In genomic region chr2:184272040-184272439, GRCh38 we compare ENCODE assay signal across 18 cellular contexts.
A peak's percentile ranks its signal among the peaks of the same experiment; 100 is the strongest.
DNase-seq lines count a peak whose midpoint lies in the region; ATAC-seq, FAIRE-seq and TF ChIP-seq lines count a peak whose summit lies in the region.
"Had no signal": no experiment of that assay in that cellular context is flagged by ENCODE, and none has a peak within 500 bp of the region (broad histone marks: within the 10 kb centered on the region; RNA-seq: fewer than 3 reads in every experiment).

No MANE protein-coding gene starts in this region.

- H3K79me2 ChIP-seq in HepG2 (ENCODE audit: insufficient read depth, low read length) (no peaks in the 10 kb centered on the region), PC-3 (ENCODE audit: low read length) (no peaks in the 10 kb centered on the region)

- H3K9ac ChIP-seq in HepG2 (ENCODE audit: insufficient read depth, low read depth, low read length), result no peak overlapping the region
- no peak overlapping the region for H3K9ac ChIP-seq in PC-3 (ENCODE audit: low read length)

- 0% methylated on average over 1 of the region's 1 CpG for WGBS in HepG2 (ENCODE audit: low lambda C conversion rate)
- 63% methylated on average over 1 of the region's 1 CpG for WGBS in right lobe of liver (ENCODE audit: insufficient coverage, low coverage, low lambda C conversion rate, missing lambda C conversion rate)
- WGBS in prostate gland, result 88% methylated on average over 1 of the region's 1 CpG

- H4K20me1 ChIP-seq in HepG2 (ENCODE audit: insufficient read depth, low read length), result no peaks in the 10 kb centered on the region
- no peaks in the 10 kb centered on the region for H4K20me1 ChIP-seq in PC-3 (ENCODE audit: low read length)

- H3K27me3 ChIP-seq in HepG2 (ENCODE audit: control insufficient read depth in 1 of 2, insufficient read depth in 2 of 2, low read length in 2 of 2), result no peaks in the 10 kb centered on the region
- no peaks in the 10 kb centered on the region for H3K27me3 ChIP-seq in right lobe of liver
- H3K27me3 ChIP-seq in PC-3 (ENCODE audit: low read length), result no peaks in the 10 kb centered on the region
- H3K27me3 ChIP-seq in prostate gland (replicated peaks; ENCODE audit: insufficient read depth), result no peaks in the 10 kb centered on the region
- H3K27me3 ChIP-seq: SJSA1 had no signal

- BruUV-seq in HepG2 (replicated peaks; lab: Mats Ljungman, UMichigan), result no TSS peak
- BruUV-seq in PC-3 (replicated peaks; lab: Mats Ljungman, UMichigan), result no TSS peak

- H3K4me2 ChIP-seq in HepG2 (ENCODE audit: low read depth, low read length), result no peak overlapping the region
- H3K4me2 ChIP-seq in PC-3 (ENCODE audit: low read length), result no peak overlapping the region

- no peak for TF ChIP-seq CTCF in HepG2 (CRISPR knock-in tag; IDR thresholded peaks at IDR 0.05)
- no peak for TF ChIP-seq CTCF in right lobe of liver (IDR thresholded peaks at IDR 0.05)
- no peak for TF ChIP-seq CTCF in PC-3 (conservative IDR thresholded peaks at IDR 0.05; ENCODE audit: low read depth, low read length)
- no peak for TF ChIP-seq CTCF in prostate gland (IDR thresholded peaks at IDR 0.05)

- H3K4me3 ChIP-seq in HepG2 (replicated peaks in 1 of 3; ENCODE audit: insufficient read depth in 1 of 3, low read depth in 2 of 3, low read length in 3 of 3), result no peak overlapping the region
- H3K4me3 ChIP-seq in right lobe of liver, result no peak overlapping the region
- H3K4me3 ChIP-seq in PC-3 (ENCODE audit: low read length), result no peak overlapping the region
- H3K4me3 ChIP-seq in prostate gland, result no peak overlapping the region
- H3K4me3 ChIP-seq: SJSA1 had no signal

- H2AFZ ChIP-seq in HepG2 (ENCODE audit: low read length) (no peak overlapping the region), PC-3 (ENCODE audit: low read length) (peak overlapping the region; percentile 52)

- no peak for TF ChIP-seq RAD21 in HepG2 (CRISPR knock-in tag; IDR thresholded peaks at IDR 0.05)

- H3K27ac ChIP-seq in HepG2 (ENCODE audit: extremely low read length, insufficient read depth, low read length) (no peak overlapping the region), right lobe of liver (no peak overlapping the region), PC-3 (ENCODE audit: low read length) (no peak overlapping the region), prostate gland (no peak overlapping the region)
- H3K27ac ChIP-seq: SJSA1 had no signal

- H3K4me1 ChIP-seq in HepG2 (ENCODE audit: insufficient read depth, low read length), result no peaks in the 10 kb centered on the region
- H3K4me1 ChIP-seq in right lobe of liver, result no peaks in the 10 kb centered on the region
- H3K4me1 ChIP-seq in PC-3 (ENCODE audit: insufficient read depth, low read length), result no peaks in the 10 kb centered on the region
- no peaks in the 10 kb centered on the region for H3K4me1 ChIP-seq in prostate gland (replicated peaks)
- H3K4me1 ChIP-seq: Caco-2, SJSA1 had no signal

- H3K9me2 ChIP-seq in PC-3 (replicated peaks; ENCODE audit: low read length), result no peaks in the 10 kb centered on the region

- no peak for ATAC-seq in HepG2
- ATAC-seq in right lobe of liver, result no peak
- no peak for ATAC-seq in PC-3
- no peak for ATAC-seq in HG02840 (IDR thresholded peaks at IDR 0.05; ENCODE audit: low FRiP score, unreplicated experiment)
- ATAC-seq in left lobe of liver, result no peak

- peak; percentile 3 for DNase-seq in NCI-H1436 (lab: John Stamatoyannopoulos, UW)
- no peak for DNase-seq in NCI-H1436 treated with DMSO at 0.1 percent for 48 hours (lab: John Stamatoyannopoulos, UW)
- DNase-seq in HepG2 (ENCODE audit: low spot score), result no peak
- DNase-seq in right lobe of liver, result no peak
- no peak for DNase-seq in PC-3
- DNase-seq in prostate gland (ENCODE audit: low spot score), result no peak
- no peak for DNase-seq in left lobe of liver (ENCODE audit: low spot score)
- DNase-seq: Caco-2; CD4-positive, alpha-beta T cell; KG1; NCI-H1930; NCI-H2171 treated with DMSO at 0.1 percent for 48 hours; NCI-H526; RPMI8226 had no signal

- in situ Hi-C loops in HepG2 (cut with HindIII; ENCODE audit: extremely low pct_ligation_motif_present, low pct_unique_long_range_greater_than_20kb), result no loop called here

- H3K36me3 ChIP-seq in HepG2 (replicated peaks in 1 of 2; ENCODE audit: control insufficient read depth in 1 of 2, insufficient read depth in 2 of 2, low read length in 2 of 2) (no peaks in the 10 kb centered on the region), right lobe of liver (no peaks in the 10 kb centered on the region), PC-3 (ENCODE audit: low read depth, low read length) (no peaks in the 10 kb centered on the region), prostate gland (no peaks in the 10 kb centered on the region)
- H3K36me3 ChIP-seq: SJSA1 had no signal

- POLR2A ChIA-PET in HepG2 (lab: Yijun Ruan, JAX) (no interaction called here), PC-3 (lab: Charles Lee; ENCODE audit: unreplicated experiment) (no interaction called here)

- H3K9me3 ChIP-seq in HepG2 (ENCODE audit: low read length) (no peaks in the 10 kb centered on the region), right lobe of liver (no peaks in the 10 kb centered on the region), PC-3 (ENCODE audit: low read length) (no peaks in the 10 kb centered on the region), prostate gland (no peaks in the 10 kb centered on the region)
- H3K9me3 ChIP-seq: Caco-2, SJSA1 had no signal

- TF ChIP-seq EP300 in HepG2 (IDR thresholded peaks at IDR 0.05; ENCODE audit: low read depth in 2 of 2, low read length in 2 of 2) (no peak), HepG2 (CRISPR knock-in tag; IDR thresholded peaks at IDR 0.05; ENCODE audit: borderline replicate concordance) (no peak)

- intact Hi-C loops in HepG2 (cut with micrococcal nuclease; ENCODE audit: unreplicated experiment) (no loop called here), right lobe of liver (cut with DNase I) (no loop called here), PC-3 (cut with micrococcal nuclease) (no loop called here), prostate gland (cut with DNase I) (no loop called here)

- CTCF ChIA-PET in HepG2 (lab: Yijun Ruan, JAX; ENCODE audit: low intra/inter-chr PET ratio, low total read pairs) (no interaction called here), PC-3 (lab: Charles Lee) (no interaction called here)

- H3F3A ChIP-seq in PC-3 (ENCODE audit: low read length, unreplicated experiment), result no peaks in the 10 kb centered on the region

- TF ChIP-seq POLR2A in HepG2 (IDR thresholded peaks at IDR 0.05; ENCODE audit: insufficient read depth in 1 of 2, low read depth in 2 of 2, low read length in 2 of 2), result no peak
- TF ChIP-seq POLR2A in right lobe of liver (IDR thresholded peaks at IDR 0.05), result no peak
- TF ChIP-seq POLR2A in prostate gland (IDR thresholded peaks at IDR 0.05), result no peak

- FAIRE-seq in HepG2 (lab: Jason Lieb, UNC), result no peak
- FAIRE-seq: GM12892, GM18507 had no signal

TF ChIP-seq in HepG2, 621 proteins besides CTCF, POLR2A, EP300 and RAD21:
- TF ChIP-seq, protein P1, sequence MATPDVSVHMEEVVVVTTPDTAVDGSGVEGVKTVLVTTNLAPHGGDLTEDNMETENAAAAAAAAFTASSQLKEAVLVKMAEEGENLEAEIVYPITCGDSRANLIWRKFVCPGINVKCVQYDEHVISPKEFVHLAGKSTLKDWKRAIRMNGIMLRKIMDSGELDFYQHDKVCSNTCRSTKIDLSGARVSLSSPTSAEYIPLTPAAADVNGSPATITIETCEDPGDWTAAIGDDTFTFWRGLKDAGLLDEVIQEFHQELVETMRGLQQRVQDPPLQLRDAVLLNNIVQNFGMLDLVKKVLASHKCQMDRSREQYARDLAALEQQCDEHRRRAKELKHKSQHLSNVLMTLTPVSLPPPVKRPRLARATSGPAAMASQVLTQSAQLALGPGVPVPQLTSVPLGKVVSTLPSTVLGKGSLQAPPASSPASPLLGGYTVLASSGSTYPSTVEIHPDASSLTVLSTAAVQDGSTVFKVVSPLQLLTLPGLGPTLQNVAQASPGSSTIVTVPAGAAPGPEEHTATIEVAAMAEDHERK (CRISPR knock-in tag; IDR thresholded peaks at IDR 0.05; ENCODE audit: low read depth), result no peak
- peak; percentile 80 for TF ChIP-seq NFE2L2 (IDR thresholded peaks at IDR 0.05; ENCODE audit: low read length)
